ENCODE assay signal across 1 cellular context in the genomic region with DNA sequence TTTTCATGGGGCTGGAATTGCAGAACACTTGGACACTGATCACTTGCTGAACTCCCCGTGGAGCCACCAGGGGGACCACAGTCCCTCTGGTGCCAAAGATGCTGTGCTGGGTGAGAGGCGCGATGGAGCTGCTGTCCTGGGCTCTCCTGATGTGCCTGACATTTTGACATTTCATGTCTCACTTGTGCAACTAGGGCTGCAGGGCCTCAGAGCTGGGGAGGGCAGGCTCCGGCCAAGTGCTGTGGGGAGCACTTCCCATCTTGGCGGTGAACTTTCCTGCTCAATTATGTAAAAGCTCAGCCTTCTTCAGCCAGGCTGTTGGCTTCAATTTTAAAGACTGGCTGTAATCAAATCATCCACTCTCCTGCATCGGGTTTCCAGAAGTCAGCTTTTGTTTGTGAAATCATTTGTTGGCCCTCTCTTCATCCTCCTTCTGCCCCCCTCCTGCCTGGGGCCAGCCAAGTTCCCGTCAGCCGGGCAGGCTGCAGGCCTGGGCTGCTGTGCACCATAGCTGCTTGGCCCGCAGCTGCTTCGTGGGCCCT.
TF ChIP-seq lines count a peak whose summit lies in the region.

No MANE protein-coding gene starts in this region.

TF ChIP-seq in HepG2, 621 proteins besides CTCF, POLR2A, EP300 and RAD21 (continues in another document):
- TF ChIP-seq ZNF546 (CRISPR knock-in tag; conservative IDR thresholded peaks at IDR 0.05) (no peak), HNF4A (CRISPR knock-in tag; IDR thresholded peaks at IDR 0.05) (peak; percentile 6; the same call in 1 of the 2 replicates), KAT7 (CRISPR knock-in tag; IDR thresholded peaks at IDR 0.05; ENCODE audit: borderline replicate concordance) (no peak), ZFP37 (CRISPR knock-in tag; IDR thresholded peaks at IDR 0.05; ENCODE audit: borderline replicate concordance) (no peak), ZNF446 (CRISPR knock-in tag; IDR thresholded peaks at IDR 0.05) (no peak), SSRP1 (CRISPR knock-in tag; IDR thresholded peaks at IDR 0.05) (no peak), NRL (CRISPR knock-in tag; IDR thresholded peaks at IDR 0.05; ENCODE audit: borderline replicate concordance) (no peak), ZNF550 (CRISPR knock-in tag; IDR thresholded peaks at IDR 0.05; ENCODE audit: borderline replicate concordance) (no peak), MXI1 (IDR thresholded peaks at IDR 0.05; ENCODE audit: borderline replicate concordance, low read depth, low read length) (no peak), ZNF605 (CRISPR knock-in tag; IDR thresholded peaks at IDR 0.05) (no peak), TMF1 (CRISPR knock-in tag; IDR thresholded peaks at IDR 0.05; ENCODE audit: low read depth) (no peak), HHEX (CRISPR knock-in tag; IDR thresholded peaks at IDR 0.05) (no peak), XRCC5 (optimal IDR thresholded peaks at IDR 0.05; ENCODE audit: low read length) (peak; percentile 22), FOSL1 (CRISPR knock-in tag; IDR thresholded peaks at IDR 0.05; ENCODE audit: borderline replicate concordance) (no peak), EED (CRISPR knock-in tag; IDR thresholded peaks at IDR 0.05) (no peak), ZNF460 (CRISPR knock-in tag; IDR thresholded peaks at IDR 0.05; ENCODE audit: borderline replicate concordance) (no peak), ZNF225 (CRISPR knock-in tag; IDR thresholded peaks at IDR 0.05) (no peak), FIP1L1 (IDR thresholded peaks at IDR 0.05; ENCODE audit: borderline replicate concordance, insufficient read depth, low read depth, low read length) (no peak), CEBPB (IDR thresholded peaks at IDR 0.05; ENCODE audit: borderline replicate concordance, low read depth, low read length) (0 out of 2 replicates have a peak, but pooled peaks have one; percentile 2), ZNF672 (CRISPR knock-in tag; IDR thresholded peaks at IDR 0.05) (no peak), HOXA7 (CRISPR knock-in tag; IDR thresholded peaks at IDR 0.05) (no peak), SP5 (CRISPR knock-in tag; IDR thresholded peaks at IDR 0.05; ENCODE audit: borderline replicate concordance, low read depth) (no peak), ZNF83 (CRISPR knock-in tag; IDR thresholded peaks at IDR 0.05; ENCODE audit: borderline replicate concordance) (no peak), STAG1 (CRISPR knock-in tag; IDR thresholded peaks at IDR 0.05) (peak; percentile 45), ZNF10 (CRISPR knock-in tag; IDR thresholded peaks at IDR 0.05; ENCODE audit: borderline replicate concordance, low read depth) (no peak), AKAP8 (CRISPR knock-in tag; IDR thresholded peaks at IDR 0.05) (no peak)
- TF ChIP-seq, protein P1, sequence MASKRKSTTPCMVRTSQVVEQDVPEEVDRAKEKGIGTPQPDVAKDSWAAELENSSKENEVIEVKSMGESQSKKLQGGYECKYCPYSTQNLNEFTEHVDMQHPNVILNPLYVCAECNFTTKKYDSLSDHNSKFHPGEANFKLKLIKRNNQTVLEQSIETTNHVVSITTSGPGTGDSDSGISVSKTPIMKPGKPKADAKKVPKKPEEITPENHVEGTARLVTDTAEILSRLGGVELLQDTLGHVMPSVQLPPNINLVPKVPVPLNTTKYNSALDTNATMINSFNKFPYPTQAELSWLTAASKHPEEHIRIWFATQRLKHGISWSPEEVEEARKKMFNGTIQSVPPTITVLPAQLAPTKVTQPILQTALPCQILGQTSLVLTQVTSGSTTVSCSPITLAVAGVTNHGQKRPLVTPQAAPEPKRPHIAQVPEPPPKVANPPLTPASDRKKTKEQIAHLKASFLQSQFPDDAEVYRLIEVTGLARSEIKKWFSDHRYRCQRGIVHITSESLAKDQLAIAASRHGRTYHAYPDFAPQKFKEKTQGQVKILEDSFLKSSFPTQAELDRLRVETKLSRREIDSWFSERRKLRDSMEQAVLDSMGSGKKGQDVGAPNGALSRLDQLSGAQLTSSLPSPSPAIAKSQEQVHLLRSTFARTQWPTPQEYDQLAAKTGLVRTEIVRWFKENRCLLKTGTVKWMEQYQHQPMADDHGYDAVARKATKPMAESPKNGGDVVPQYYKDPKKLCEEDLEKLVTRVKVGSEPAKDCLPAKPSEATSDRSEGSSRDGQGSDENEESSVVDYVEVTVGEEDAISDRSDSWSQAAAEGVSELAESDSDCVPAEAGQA (IDR thresholded peaks at IDR 0.05; ENCODE audit: low read depth), result no peak
- TF ChIP-seq, protein P1 (CRISPR knock-in tag; IDR thresholded peaks at IDR 0.05; ENCODE audit: borderline replicate concordance), result no peak
- TF ChIP-seq, protein P2, sequence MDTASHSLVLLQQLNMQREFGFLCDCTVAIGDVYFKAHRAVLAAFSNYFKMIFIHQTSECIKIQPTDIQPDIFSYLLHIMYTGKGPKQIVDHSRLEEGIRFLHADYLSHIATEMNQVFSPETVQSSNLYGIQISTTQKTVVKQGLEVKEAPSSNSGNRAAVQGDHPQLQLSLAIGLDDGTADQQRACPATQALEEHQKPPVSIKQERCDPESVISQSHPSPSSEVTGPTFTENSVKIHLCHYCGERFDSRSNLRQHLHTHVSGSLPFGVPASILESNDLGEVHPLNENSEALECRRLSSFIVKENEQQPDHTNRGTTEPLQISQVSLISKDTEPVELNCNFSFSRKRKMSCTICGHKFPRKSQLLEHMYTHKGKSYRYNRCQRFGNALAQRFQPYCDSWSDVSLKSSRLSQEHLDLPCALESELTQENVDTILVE (CRISPR knock-in tag; IDR thresholded peaks at IDR 0.05), result no peak
- TF ChIP-seq, protein P3, sequence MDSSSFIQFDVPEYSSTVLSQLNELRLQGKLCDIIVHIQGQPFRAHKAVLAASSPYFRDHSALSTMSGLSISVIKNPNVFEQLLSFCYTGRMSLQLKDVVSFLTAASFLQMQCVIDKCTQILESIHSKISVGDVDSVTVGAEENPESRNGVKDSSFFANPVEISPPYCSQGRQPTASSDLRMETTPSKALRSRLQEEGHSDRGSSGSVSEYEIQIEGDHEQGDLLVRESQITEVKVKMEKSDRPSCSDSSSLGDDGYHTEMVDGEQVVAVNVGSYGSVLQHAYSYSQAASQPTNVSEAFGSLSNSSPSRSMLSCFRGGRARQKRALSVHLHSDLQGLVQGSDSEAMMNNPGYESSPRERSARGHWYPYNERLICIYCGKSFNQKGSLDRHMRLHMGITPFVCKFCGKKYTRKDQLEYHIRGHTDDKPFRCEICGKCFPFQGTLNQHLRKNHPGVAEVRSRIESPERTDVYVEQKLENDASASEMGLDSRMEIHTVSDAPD (CRISPR knock-in tag; IDR thresholded peaks at IDR 0.05), result no peak
- TF ChIP-seq, protein P4, sequence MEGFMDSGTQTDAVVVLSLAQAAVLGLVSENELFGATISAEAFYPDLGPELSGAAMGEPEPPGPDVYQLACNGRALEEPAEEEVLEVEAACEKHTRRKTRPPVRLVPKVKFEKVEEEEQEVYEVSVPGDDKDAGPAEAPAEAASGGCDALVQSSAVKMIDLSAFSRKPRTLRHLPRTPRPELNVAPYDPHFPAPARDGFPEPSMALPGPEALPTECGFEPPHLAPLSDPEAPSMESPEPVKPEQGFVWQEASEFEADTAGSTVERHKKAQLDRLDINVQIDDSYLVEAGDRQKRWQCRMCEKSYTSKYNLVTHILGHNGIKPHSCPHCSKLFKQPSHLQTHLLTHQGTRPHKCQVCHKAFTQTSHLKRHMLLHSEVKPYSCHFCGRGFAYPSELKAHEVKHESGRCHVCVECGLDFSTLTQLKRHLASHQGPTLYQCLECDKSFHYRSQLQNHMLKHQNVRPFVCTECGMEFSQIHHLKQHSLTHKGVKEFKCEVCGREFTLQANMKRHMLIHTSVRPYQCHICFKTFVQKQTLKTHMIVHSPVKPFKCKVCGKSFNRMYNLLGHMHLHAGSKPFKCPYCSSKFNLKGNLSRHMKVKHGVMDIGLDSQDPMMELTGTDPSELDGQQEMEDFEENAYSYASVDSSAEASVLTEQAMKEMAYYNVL (CRISPR knock-in tag; IDR thresholded peaks at IDR 0.05; ENCODE audit: borderline replicate concordance), result no peak
- TF ChIP-seq, protein P5, sequence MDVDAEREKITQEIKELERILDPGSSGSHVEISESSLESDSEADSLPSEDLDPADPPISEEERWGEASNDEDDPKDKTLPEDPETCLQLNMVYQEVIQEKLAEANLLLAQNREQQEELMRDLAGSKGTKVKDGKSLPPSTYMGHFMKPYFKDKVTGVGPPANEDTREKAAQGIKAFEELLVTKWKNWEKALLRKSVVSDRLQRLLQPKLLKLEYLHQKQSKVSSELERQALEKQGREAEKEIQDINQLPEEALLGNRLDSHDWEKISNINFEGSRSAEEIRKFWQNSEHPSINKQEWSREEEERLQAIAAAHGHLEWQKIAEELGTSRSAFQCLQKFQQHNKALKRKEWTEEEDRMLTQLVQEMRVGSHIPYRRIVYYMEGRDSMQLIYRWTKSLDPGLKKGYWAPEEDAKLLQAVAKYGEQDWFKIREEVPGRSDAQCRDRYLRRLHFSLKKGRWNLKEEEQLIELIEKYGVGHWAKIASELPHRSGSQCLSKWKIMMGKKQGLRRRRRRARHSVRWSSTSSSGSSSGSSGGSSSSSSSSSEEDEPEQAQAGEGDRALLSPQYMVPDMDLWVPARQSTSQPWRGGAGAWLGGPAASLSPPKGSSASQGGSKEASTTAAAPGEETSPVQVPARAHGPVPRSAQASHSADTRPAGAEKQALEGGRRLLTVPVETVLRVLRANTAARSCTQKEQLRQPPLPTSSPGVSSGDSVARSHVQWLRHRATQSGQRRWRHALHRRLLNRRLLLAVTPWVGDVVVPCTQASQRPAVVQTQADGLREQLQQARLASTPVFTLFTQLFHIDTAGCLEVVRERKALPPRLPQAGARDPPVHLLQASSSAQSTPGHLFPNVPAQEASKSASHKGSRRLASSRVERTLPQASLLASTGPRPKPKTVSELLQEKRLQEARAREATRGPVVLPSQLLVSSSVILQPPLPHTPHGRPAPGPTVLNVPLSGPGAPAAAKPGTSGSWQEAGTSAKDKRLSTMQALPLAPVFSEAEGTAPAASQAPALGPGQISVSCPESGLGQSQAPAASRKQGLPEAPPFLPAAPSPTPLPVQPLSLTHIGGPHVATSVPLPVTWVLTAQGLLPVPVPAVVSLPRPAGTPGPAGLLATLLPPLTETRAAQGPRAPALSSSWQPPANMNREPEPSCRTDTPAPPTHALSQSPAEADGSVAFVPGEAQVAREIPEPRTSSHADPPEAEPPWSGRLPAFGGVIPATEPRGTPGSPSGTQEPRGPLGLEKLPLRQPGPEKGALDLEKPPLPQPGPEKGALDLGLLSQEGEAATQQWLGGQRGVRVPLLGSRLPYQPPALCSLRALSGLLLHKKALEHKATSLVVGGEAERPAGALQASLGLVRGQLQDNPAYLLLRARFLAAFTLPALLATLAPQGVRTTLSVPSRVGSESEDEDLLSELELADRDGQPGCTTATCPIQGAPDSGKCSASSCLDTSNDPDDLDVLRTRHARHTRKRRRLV (CRISPR knock-in tag; IDR thresholded peaks at IDR 0.05), result no peak
- TF ChIP-seq, protein P6, sequence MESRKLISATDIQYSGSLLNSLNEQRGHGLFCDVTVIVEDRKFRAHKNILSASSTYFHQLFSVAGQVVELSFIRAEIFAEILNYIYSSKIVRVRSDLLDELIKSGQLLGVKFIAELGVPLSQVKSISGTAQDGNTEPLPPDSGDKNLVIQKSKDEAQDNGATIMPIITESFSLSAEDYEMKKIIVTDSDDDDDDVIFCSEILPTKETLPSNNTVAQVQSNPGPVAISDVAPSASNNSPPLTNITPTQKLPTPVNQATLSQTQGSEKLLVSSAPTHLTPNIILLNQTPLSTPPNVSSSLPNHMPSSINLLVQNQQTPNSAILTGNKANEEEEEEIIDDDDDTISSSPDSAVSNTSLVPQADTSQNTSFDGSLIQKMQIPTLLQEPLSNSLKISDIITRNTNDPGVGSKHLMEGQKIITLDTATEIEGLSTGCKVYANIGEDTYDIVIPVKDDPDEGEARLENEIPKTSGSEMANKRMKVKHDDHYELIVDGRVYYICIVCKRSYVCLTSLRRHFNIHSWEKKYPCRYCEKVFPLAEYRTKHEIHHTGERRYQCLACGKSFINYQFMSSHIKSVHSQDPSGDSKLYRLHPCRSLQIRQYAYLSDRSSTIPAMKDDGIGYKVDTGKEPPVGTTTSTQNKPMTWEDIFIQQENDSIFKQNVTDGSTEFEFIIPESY (CRISPR knock-in tag; IDR thresholded peaks at IDR 0.05), result 0 out of 2 replicates have a peak, but pooled peaks have one; percentile 32
- TF ChIP-seq, protein P7, sequence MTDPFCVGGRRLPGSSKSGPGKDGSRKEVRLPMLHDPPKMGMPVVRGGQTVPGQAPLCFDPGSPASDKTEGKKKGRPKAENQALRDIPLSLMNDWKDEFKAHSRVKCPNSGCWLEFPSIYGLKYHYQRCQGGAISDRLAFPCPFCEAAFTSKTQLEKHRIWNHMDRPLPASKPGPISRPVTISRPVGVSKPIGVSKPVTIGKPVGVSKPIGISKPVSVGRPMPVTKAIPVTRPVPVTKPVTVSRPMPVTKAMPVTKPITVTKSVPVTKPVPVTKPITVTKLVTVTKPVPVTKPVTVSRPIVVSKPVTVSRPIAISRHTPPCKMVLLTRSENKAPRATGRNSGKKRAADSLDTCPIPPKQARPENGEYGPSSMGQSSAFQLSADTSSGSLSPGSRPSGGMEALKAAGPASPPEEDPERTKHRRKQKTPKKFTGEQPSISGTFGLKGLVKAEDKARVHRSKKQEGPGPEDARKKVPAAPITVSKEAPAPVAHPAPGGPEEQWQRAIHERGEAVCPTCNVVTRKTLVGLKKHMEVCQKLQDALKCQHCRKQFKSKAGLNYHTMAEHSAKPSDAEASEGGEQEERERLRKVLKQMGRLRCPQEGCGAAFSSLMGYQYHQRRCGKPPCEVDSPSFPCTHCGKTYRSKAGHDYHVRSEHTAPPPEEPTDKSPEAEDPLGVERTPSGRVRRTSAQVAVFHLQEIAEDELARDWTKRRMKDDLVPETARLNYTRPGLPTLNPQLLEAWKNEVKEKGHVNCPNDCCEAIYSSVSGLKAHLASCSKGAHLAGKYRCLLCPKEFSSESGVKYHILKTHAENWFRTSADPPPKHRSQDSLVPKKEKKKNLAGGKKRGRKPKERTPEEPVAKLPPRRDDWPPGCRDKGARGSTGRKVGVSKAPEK (CRISPR knock-in tag; IDR thresholded peaks at IDR 0.05; ENCODE audit: borderline replicate concordance), result no peak
